Comparison of ENCODE assay signal across 21 cellular contexts in genomic region chr4:157372154-157372553, GRCh38.
"Had no signal": no experiment of that assay in that cellular context is flagged by ENCODE, and none has a peak within 500 bp of the region (broad histone marks: within the 10 kb centered on the region; RNA-seq: fewer than 3 reads in every experiment).

No MANE protein-coding gene starts in this region.

- H3K4me1 Mint-ChIP-seq: naive B cell; nephron; stimulated activated memory B cell treated with anti-CD40 and anti-IgM and Interleukin-4, amounts not matched to agents 10 μg/mL and 1 μg/mL and 100 μg/mL, for 72 hours had no signal

- H3K27ac Mint-ChIP-seq: effector memory CD8-positive, alpha-beta T cell; naive B cell; nephron; stimulated activated memory B cell treated with anti-CD40 and anti-IgM and Interleukin-4, amounts not matched to agents 10 μg/mL and 1 μg/mL and 100 μg/mL, for 72 hours; stimulated activated naive CD8-positive, alpha-beta T cell treated with anti-CD3 and anti-CD28 coated beads, Interleukin-15, Interleukin-2, amounts not matched to agents 100 ng/mL and 50 ng/mL, for 24 hours had no signal

- ATAC-seq: effector memory CD8-positive, alpha-beta T cell; gastrocnemius medialis; heart right ventricle; right lobe of liver; stimulated activated memory B cell treated with anti-CD40 and anti-IgM and Interleukin-4, amounts not matched to agents 10 μg/mL and 1 μg/mL and 100 μg/mL, for 72 hours; upper lobe of right lung had no signal

- H2AFZ ChIP-seq: parathyroid adenoma had no signal

- H3K79me2 ChIP-seq: parathyroid adenoma had no signal

- H3K27me3 Mint-ChIP-seq: effector memory CD8-positive, alpha-beta T cell; naive B cell; stimulated activated memory B cell treated with anti-CD40 and anti-IgM and Interleukin-4, amounts not matched to agents 10 μg/mL and 1 μg/mL and 100 μg/mL, for 72 hours; stimulated activated naive CD8-positive, alpha-beta T cell treated with anti-CD3 and anti-CD28 coated beads, Interleukin-15, Interleukin-2, amounts not matched to agents 100 ng/mL and 50 ng/mL, for 24 hours had no signal

- FAIRE-seq: islet of Langerhans had no signal

- H3K36me3 ChIP-seq: esophagus muscularis mucosa, gastrocnemius medialis, heart right ventricle, prostate gland, right lobe of liver, tibial artery, upper lobe of right lung, vagina had no signal

- H3K9me3 Mint-ChIP-seq: nephron; stimulated activated memory B cell treated with anti-CD40 and anti-IgM and Interleukin-4, amounts not matched to agents 10 μg/mL and 1 μg/mL and 100 μg/mL, for 72 hours had no signal

- H3K27ac ChIP-seq: epithelial cell of prostate, esophagus muscularis mucosa, gastrocnemius medialis, heart right ventricle, parathyroid adenoma, prostate gland, right lobe of liver, tibial artery, upper lobe of right lung, vagina had no signal

- H3K4me3 Mint-ChIP-seq: effector memory CD8-positive, alpha-beta T cell; naive B cell; nephron; stimulated activated memory B cell treated with anti-CD40 and anti-IgM and Interleukin-4, amounts not matched to agents 10 μg/mL and 1 μg/mL and 100 μg/mL, for 72 hours; stimulated activated naive CD8-positive, alpha-beta T cell treated with anti-CD3 and anti-CD28 coated beads, Interleukin-15, Interleukin-2, amounts not matched to agents 100 ng/mL and 50 ng/mL, for 24 hours had no signal

- H3K36me3 Mint-ChIP-seq: naive B cell; stimulated activated memory B cell treated with anti-CD40 and anti-IgM and Interleukin-4, amounts not matched to agents 10 μg/mL and 1 μg/mL and 100 μg/mL, for 72 hours had no signal

- H3K9me3 ChIP-seq: esophagus muscularis mucosa, gastrocnemius medialis, heart right ventricle, prostate gland, right lobe of liver, tibial artery, upper lobe of right lung, vagina had no signal

- DNase-seq: effector memory CD8-positive, alpha-beta T cell; gastrocnemius medialis; heart right ventricle; hypothalamus; kidney glomerular epithelial cell; mesendoderm; naive B cell; right lobe of liver; stimulated activated CD4-positive, alpha-beta T cell treated with anti-CD3 and anti-CD28 coated beads, Interleukin-4, amount 100 ng/mL, for 1 hour; stimulated activated CD8-positive, alpha-beta memory T cell treated with anti-CD3 and anti-CD28 coated beads, Interleukin-4, amount 100 ng/mL, for 48 hours; tibial artery; upper lobe of right lung had no signal

- H3K4me3 ChIP-seq: esophagus muscularis mucosa, gastrocnemius medialis, heart right ventricle, prostate gland, right lobe of liver, tibial artery, upper lobe of right lung, vagina had no signal

- H3K27me3 ChIP-seq: esophagus muscularis mucosa, gastrocnemius medialis, heart right ventricle, right lobe of liver, tibial artery, upper lobe of right lung, vagina had no signal

- H3K9ac ChIP-seq: parathyroid adenoma had no signal
